8 cellular contexts compared by ENCODE assay signal in the genomic region with DNA sequence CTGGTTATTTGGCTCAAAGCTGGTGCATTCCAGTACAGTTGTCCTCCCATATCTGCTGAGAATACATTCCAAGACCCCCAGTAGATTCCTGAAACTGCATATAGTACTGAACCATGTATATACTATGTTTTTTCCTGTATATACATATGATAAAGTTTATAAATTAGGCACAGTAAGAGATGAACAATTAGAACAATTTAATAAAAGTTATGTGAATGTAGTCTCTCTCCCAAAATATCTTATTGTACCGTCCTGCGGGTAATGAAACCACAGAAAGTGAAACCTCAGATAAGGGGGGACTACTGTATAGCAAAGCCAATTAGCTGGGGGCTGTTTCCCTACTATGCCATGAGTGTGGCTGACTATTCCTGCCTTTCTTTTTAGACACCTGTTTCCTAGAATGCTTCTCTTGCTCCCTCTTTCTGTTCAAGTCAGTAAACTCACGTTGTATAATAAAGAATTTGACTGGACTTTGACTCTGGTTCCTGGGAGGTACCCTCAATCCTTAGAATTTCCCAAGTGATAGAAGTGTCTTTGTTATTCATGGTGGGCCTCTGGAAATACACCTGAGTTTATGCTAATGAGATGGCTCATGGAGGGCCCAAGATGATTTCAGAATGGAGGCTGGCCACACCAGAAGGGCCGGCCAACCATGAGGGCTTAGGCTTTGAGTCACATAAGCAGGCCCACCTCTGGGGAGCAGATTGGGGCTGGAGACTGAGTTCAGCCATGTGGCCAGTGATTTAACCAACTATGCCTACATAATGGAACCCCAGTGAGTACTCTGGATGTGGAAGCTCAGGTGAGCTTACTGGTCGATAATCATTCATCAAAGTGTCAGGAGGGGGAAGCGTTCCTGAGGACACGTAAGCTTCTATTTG. TPM values are rescaled to one million over a fixed set of nuclear protein-coding genes. Genes with fewer than 3 reads are reported as not detected.
DNase-seq lines count a peak whose midpoint lies in the region; ATAC-seq and TF ChIP-seq lines count a peak whose summit lies in the region.

No MANE protein-coding gene starts in this region.

- no peaks in the 10 kb centered on the region for H3K27me3 Mint-ChIP-seq in activated CD4-positive, alpha-beta T cell treated with anti-CD3 and anti-CD28 coated beads for 36 hours

- H3K36me3 ChIP-seq in SU-DHL-6 (ENCODE audit: low read length) (peaks cover 10% of the 10 kb centered on the region), skeletal muscle tissue (ENCODE audit: control insufficient read depth in 3 of 3, insufficient read depth in 3 of 3, low read length in 3 of 3) (peaks cover 0 to 11% (median 8%) of the 10 kb centered on the region in 3 donors)

- 0 out of 2 replicates have a peak, but pooled peaks cover 6% of the 10 kb centered on the region for H3K9me2 ChIP-seq in SU-DHL-6 (replicated peaks; ENCODE audit: insufficient read depth, low read length)

- H3K4me3 ChIP-seq in SU-DHL-6 (ENCODE audit: insufficient read depth, low read length, poor library complexity, severe bottlenecking) (peak overlapping the region; percentile 47), fibroblast of mammary gland (ENCODE audit: control insufficient read depth, low read depth, low read length) (peak overlapping the region; percentile 33), skeletal muscle tissue (ENCODE audit: low read length in 3 of 3) (peak overlapping the region; percentile 68 to 98 (median 94))

- H3K4me1 ChIP-seq in skeletal muscle tissue (ENCODE audit: control insufficient read depth in 3 of 3, insufficient read depth in 3 of 3, low read length in 3 of 3), result peaks cover 3% of the 10 kb centered on the region in 3 donors

- H3K9me3 Mint-ChIP-seq in activated CD4-positive, alpha-beta T cell treated with anti-CD3 and anti-CD28 coated beads for 36 hours (ENCODE audit: low read depth), result no peaks in the 10 kb centered on the region

- H3K4me1 Mint-ChIP-seq in activated CD4-positive, alpha-beta T cell treated with anti-CD3 and anti-CD28 coated beads for 36 hours, result peaks cover 29% of the 10 kb centered on the region

- H3K79me2 ChIP-seq in SU-DHL-6 (ENCODE audit: insufficient read depth, low read length), result peaks cover 23% of the 10 kb centered on the region

- H3K9me3 ChIP-seq in SU-DHL-6 (ENCODE audit: insufficient read depth, low read length), result no peaks in the 10 kb centered on the region
- H3K9me3 ChIP-seq in skeletal muscle tissue (ENCODE audit: control insufficient read depth in 3 of 3, low read length in 3 of 3), result no peaks in the 10 kb centered on the region

- peak; percentile 37 for DNase-seq in activated CD4-positive, alpha-beta T cell treated with anti-CD3 and anti-CD28 coated beads for 36 hours
- no peak for DNase-seq in activated CD4-positive, alpha-beta T cell treated with anti-CD3 and anti-CD28 coated beads, Interleukin-2, amount 50 U/mL, for 4 hours
- DNase-seq in fibroblast of mammary gland (ENCODE audit: low read depth) (no peak), NCI-H1105 (lab: John Stamatoyannopoulos, UW) (no peak)

- H4K20me1 ChIP-seq in SU-DHL-6 (ENCODE audit: low read depth, low read length), result no peaks in the 10 kb centered on the region

- POLR2A ChIA-PET in activated CD4-positive, alpha-beta T cell treated with anti-CD3 and anti-CD28 coated beads for 36 hours (lab: Charles Lee), result interaction anchor here (0.6 to 2.8 kb wide), 8 partner anchors 9 to 339 kb away, joined by 3 to 22 read pairs (median 4); partner anchors contain the start of genes BMP6 and EEF1E1

- peaks cover 12% of the 10 kb centered on the region for H3K36me3 Mint-ChIP-seq in activated CD4-positive, alpha-beta T cell treated with anti-CD3 and anti-CD28 coated beads for 36 hours (ENCODE audit: low read depth)

- H3K27ac Mint-ChIP-seq in activated CD4-positive, alpha-beta T cell treated with anti-CD3 and anti-CD28 coated beads for 36 hours, result peak overlapping the region; percentile 94

- intact Hi-C loops in activated CD4-positive, alpha-beta T cell treated with anti-CD3 and anti-CD28 coated beads for 36 hours (cut with DNase I, micrococcal nuclease), result loop anchor here (1.0 to 10.0 kb wide), 10 partner anchors 37 to 950 kb away; partner anchors contain the start of genes EEF1E1 (in 2 of the 2), SSR1 (in 2 of the 2), TXNDC5 (in 2 of the 2) and BMP6 (in 1 of the 2)

- TF ChIP-seq CTCF in SU-DHL-6 (IDR thresholded peaks at IDR 0.05; ENCODE audit: insufficient read depth, low read length, poor library complexity, severe bottlenecking) (no peak), fibroblast of mammary gland (conservative IDR thresholded peaks at IDR 0.05; ENCODE audit: control insufficient read depth, insufficient read depth, low read depth, low read length) (no peak)

- peak overlapping the region; percentile 81 for H2AFZ ChIP-seq in SU-DHL-6 (ENCODE audit: low read depth, low read length, severe bottlenecking)

- H3K27me3 ChIP-seq in SU-DHL-6 (ENCODE audit: low read length), result no peaks in the 10 kb centered on the region
- H3K27me3 ChIP-seq in skeletal muscle tissue (ENCODE audit: control insufficient read depth in 3 of 3, insufficient read depth in 3 of 3, low read length in 3 of 3), result no peaks in the 10 kb centered on the region

- ATAC-seq in activated CD4-positive, alpha-beta T cell treated with anti-CD3 and anti-CD28 coated beads for 36 hours, result peak; percentile 2
- ATAC-seq in GM21423 (IDR thresholded peaks at IDR 0.05; ENCODE audit: unreplicated experiment) (no peak), HG03354 (IDR thresholded peaks at IDR 0.05; ENCODE audit: poor library complexity, severe bottlenecking, unreplicated experiment) (no peak)

- H3K27ac ChIP-seq in SU-DHL-6 (ENCODE audit: low read depth, low read length) (peak overlapping the region; percentile 72), skeletal muscle tissue (ENCODE audit: low read depth, low read length) (peak overlapping the region; percentile 85)

- CTCF ChIA-PET in activated CD4-positive, alpha-beta T cell treated with anti-CD3 and anti-CD28 coated beads for 36 hours (lab: Charles Lee), result interaction anchor here (0.6 to 1.6 kb wide), 8 partner anchors 16 to 342 kb away, joined by 3 to 7 read pairs (median 4); partner anchors contain the start of gene EEF1E1

- H3K9ac ChIP-seq in SU-DHL-6 (ENCODE audit: low read length), result peak overlapping the region; percentile 84
- H3K9ac ChIP-seq in skeletal muscle tissue (ENCODE audit: low read depth in 1 of 3, low read length in 3 of 3), result peak overlapping the region; percentile 12 to 51 (median 15)

- peaks cover 27% of the 10 kb centered on the region for H3F3A ChIP-seq in SU-DHL-6 (ENCODE audit: insufficient read depth)

- peak overlapping the region; percentile 90 for H3K4me3 Mint-ChIP-seq in activated CD4-positive, alpha-beta T cell treated with anti-CD3 and anti-CD28 coated beads for 36 hours

- peak overlapping the region; percentile 77 for H3K4me2 ChIP-seq in SU-DHL-6 (ENCODE audit: low read depth, low read length, poor library complexity, severe bottlenecking)

RNA-seq across cellular contexts. Expression of gene BLOC1S5, which starts 0.7 kb away (rescaled TPM):
- 10 to 100 TPM; 20.0 to 30.3 TPM for total RNA-seq in activated CD4-positive, alpha-beta T cell treated with anti-CD3 and anti-CD28 coated beads for 36 hours
- total RNA-seq in skeletal muscle tissue, result 14.1 TPM

RNA-seq across cellular contexts. Expression of gene EEF1E1, which starts 37.5 kb away (rescaled TPM):
- total RNA-seq in activated CD4-positive, alpha-beta T cell treated with anti-CD3 and anti-CD28 coated beads for 36 hours, result 10 to 100 TPM; 73.4 to 74.6 TPM
- 7.8 TPM for total RNA-seq in skeletal muscle tissue

Comparison
In these comparisons a context has a peak if more than half of its experiments do, and no peak if none do; other contexts are left out.
1. H3K4me3 ChIP-seq: peak in every context shown above with its lines; median percentile 94 in skeletal muscle tissue; 47 in SU-DHL-6; 33 in fibroblast of mammary gland.